ENCODE assay signal across 19 cellular contexts in genomic region chr10:47225186-47225927, GRCh38.
DNase-seq lines count a peak whose midpoint lies in the region; ATAC-seq and TF ChIP-seq lines count a peak whose summit lies in the region.
"Had no signal": no experiment of that assay in that cellular context is flagged by ENCODE, and none has a peak within 500 bp of the region (broad histone marks: within the 10 kb centered on the region; RNA-seq: fewer than 3 reads in every experiment).

No MANE protein-coding gene starts in this region.

- no peak for TF ChIP-seq POLR2A in IMR-90 (IDR thresholded peaks at IDR 0.05; ENCODE audit: low read depth, low read length)
- TF ChIP-seq POLR2A in vagina (IDR thresholded peaks at IDR 0.05) = no peak

- H3K9me3 Mint-ChIP-seq in activated CD8-positive, alpha-beta T cell treated with anti-CD3 and anti-CD28 coated beads, Interleukin-2, amount 10 ng/mL, durations not matched to agents 7 days and 5 days (ENCODE audit: insufficient read depth) = no peaks in the 10 kb centered on the region
- H3K9me3 Mint-ChIP-seq: CD4-positive, alpha-beta T cell had no signal

- H3K4me2 ChIP-seq in IMR-90 (ENCODE audit: low read depth, low read length) = no peak overlapping the region

- H3K27ac Mint-ChIP-seq in activated CD8-positive, alpha-beta T cell treated with anti-CD3 and anti-CD28 coated beads, Interleukin-2, amount 10 ng/mL, durations not matched to agents 7 days and 5 days = peak overlapping the region; percentile 3
- H3K27ac Mint-ChIP-seq: CD4-positive, alpha-beta T cell; HFFc6 had no signal

- WGBS in IMR-90 (ENCODE audit: extremely low coverage in 2 of 2, insufficient read length in 1 of 2), 2 experiments = no CpG with 5 or more reads among the region's 8 CpGs

- H3K9ac ChIP-seq in IMR-90 (ENCODE audit: low read depth, low read length) = no peak overlapping the region

- TF ChIP-seq CTCF in right atrium auricular region (IDR thresholded peaks at IDR 0.05) = no peak
- TF ChIP-seq CTCF in IMR-90 (conservative IDR thresholded peaks at IDR 0.05; ENCODE audit: low read depth, low read length) = no peak
- no peak for TF ChIP-seq CTCF in vagina (IDR thresholded peaks at IDR 0.05)

- H2BK20ac ChIP-seq in IMR-90 (ENCODE audit: low read depth, low read length) = no peak overlapping the region

- no peak overlapping the region for H2BK5ac ChIP-seq in IMR-90 (ENCODE audit: low read depth, low read length, poor library complexity, severe bottlenecking)

- H3K36me3 Mint-ChIP-seq in activated CD8-positive, alpha-beta T cell treated with anti-CD3 and anti-CD28 coated beads, Interleukin-2, amount 10 ng/mL, durations not matched to agents 7 days and 5 days (ENCODE audit: low read depth) = no peaks in the 10 kb centered on the region

- H3K79me1 ChIP-seq in IMR-90 (ENCODE audit: low read depth in 1 of 2, low read length in 2 of 2) = no peaks in the 10 kb centered on the region

- peak overlapping the region; percentile 37 for H2AFZ ChIP-seq in IMR-90 (replicated peaks; ENCODE audit: low read length, poor library complexity)

- no peak for TF ChIP-seq RAD21 in IMR-90 (IDR thresholded peaks at IDR 0.05; ENCODE audit: low read length)

- no peaks in the 10 kb centered on the region for H4K20me1 ChIP-seq in IMR-90 (ENCODE audit: insufficient read depth, low read length)

- H2BK120ac ChIP-seq in IMR-90 (ENCODE audit: low read depth, low read length) = no peak overlapping the region

- peaks cover 3% of the 10 kb centered on the region for H3K4me1 Mint-ChIP-seq in activated CD8-positive, alpha-beta T cell treated with anti-CD3 and anti-CD28 coated beads, Interleukin-2, amount 10 ng/mL, durations not matched to agents 7 days and 5 days (ENCODE audit: low read depth)

- H3K4ac ChIP-seq in IMR-90 (ENCODE audit: low read depth, low read length) = no peak overlapping the region

- H4K8ac ChIP-seq in IMR-90 (ENCODE audit: low read depth in 2 of 2, low read length in 2 of 2) = no peak overlapping the region

- H2AK9ac ChIP-seq in IMR-90 (replicated peaks; ENCODE audit: low read depth, low read length, poor library complexity) = no peak overlapping the region

- CTCF ChIA-PET in IMR-90 (lab: Yijun Ruan, JAX) = interaction anchor here (1.3 kb wide), 1 partner anchor 178 kb away, joined by 4 read pairs; no protein-coding TSS in a partner anchor
- CTCF ChIA-PET in activated CD8-positive, alpha-beta T cell treated with anti-CD3 and anti-CD28 coated beads, Interleukin-2, amount 10 ng/mL, durations not matched to agents 7 days and 5 days (lab: Charles Lee) = interaction anchor here (0.7 to 2.6 kb wide), 4 partner anchors 84 to 200 kb away, joined by 3 to 13 read pairs (median 4); no protein-coding TSS in a partner anchor

- no peaks in the 10 kb centered on the region for H3K4me1 ChIP-seq in right atrium auricular region
- no peaks in the 10 kb centered on the region for H3K4me1 ChIP-seq in IMR-90 (ENCODE audit: control insufficient read depth, insufficient read depth, low read length)
- no peaks in the 10 kb centered on the region for H3K4me1 ChIP-seq in vagina
- H3K4me1 ChIP-seq: SJCRH30 had no signal

- H3K56ac ChIP-seq in IMR-90 (ENCODE audit: extremely low read depth, insufficient read depth, low read length) = no peak overlapping the region

- H4K5ac ChIP-seq in IMR-90 (ENCODE audit: low read depth, low read length) = no peak overlapping the region

- H3K14ac ChIP-seq in IMR-90 (replicated peaks; ENCODE audit: low read depth, low read length) = no peak overlapping the region

- H3K9me1 ChIP-seq in IMR-90 (ENCODE audit: insufficient read depth, low read length) = no peaks in the 10 kb centered on the region

- ATAC-seq in left ventricle myocardium superior (no peak), IMR-90 (ENCODE audit: low read depth) (no peak)
- ATAC-seq in activated CD8-positive, alpha-beta T cell treated with anti-CD3 and anti-CD28 coated beads, Interleukin-2, amount 10 ng/mL, durations not matched to agents 7 days and 5 days = no peak
- ATAC-seq: PC-3 had no signal

- H3K27ac ChIP-seq in right atrium auricular region (no peak overlapping the region), IMR-90 (ENCODE audit: insufficient read depth, low read length) (no peak overlapping the region), vagina (no peak overlapping the region)
- H3K27ac ChIP-seq: SJCRH30 had no signal

- no TSS peak for BruUV-seq in IMR-90 (replicated peaks; lab: Mats Ljungman, UMichigan)

- H3K23ac ChIP-seq in IMR-90 (ENCODE audit: low read depth, low read length) = no peak overlapping the region

- POLR2A ChIA-PET in IMR-90 (lab: Charles Lee; ENCODE audit: unreplicated experiment) = no interaction called here
- POLR2A ChIA-PET in activated CD8-positive, alpha-beta T cell treated with anti-CD3 and anti-CD28 coated beads, Interleukin-2, amount 10 ng/mL, durations not matched to agents 7 days and 5 days (lab: Charles Lee) = no interaction called here

- H3K27me3 ChIP-seq in right atrium auricular region (no peaks in the 10 kb centered on the region), IMR-90 (ENCODE audit: control insufficient read depth, insufficient read depth, low read length) (peaks cover 19% of the 10 kb centered on the region), vagina (no peaks in the 10 kb centered on the region)
- H3K27me3 ChIP-seq: SJCRH30 had no signal

- H2AK5ac ChIP-seq in IMR-90 (ENCODE audit: low read depth, low read length) = no peak overlapping the region

- H3K9me3 ChIP-seq in right atrium auricular region (peaks cover 0 to 7% of the 10 kb centered on the region in 2 donors), IMR-90 (ENCODE audit: control insufficient read depth, insufficient read depth, low read length) (peaks cover 8% of the 10 kb centered on the region), vagina (no peaks in the 10 kb centered on the region)
- H3K9me3 ChIP-seq: SJCRH30 had no signal

- H4K91ac ChIP-seq in IMR-90 (ENCODE audit: insufficient read depth, low read depth, low read length) = no peak overlapping the region

- intact Hi-C loops in left ventricle myocardium superior (cut with micrococcal nuclease) = no loop called here
- intact Hi-C loops in IMR-90 (cut with micrococcal nuclease) = no loop called here
- intact Hi-C loops in vagina (cut with DNase I) = no loop called here

- dilution Hi-C loops in IMR-90 (cut with HindIII; ENCODE audit: low sequenced_read_pairs, unreplicated experiment) = no loop called here

- H3K36me3 ChIP-seq in right atrium auricular region (no peaks in the 10 kb centered on the region), IMR-90 (ENCODE audit: control insufficient read depth, insufficient read depth, low read length) (no peaks in the 10 kb centered on the region), vagina (no peaks in the 10 kb centered on the region)
- H3K36me3 ChIP-seq: SJCRH30 had no signal

- H3K27me3 Mint-ChIP-seq in activated CD8-positive, alpha-beta T cell treated with anti-CD3 and anti-CD28 coated beads, Interleukin-2, amount 10 ng/mL, durations not matched to agents 7 days and 5 days (ENCODE audit: low read depth) = no peaks in the 10 kb centered on the region
- H3K27me3 Mint-ChIP-seq: CD4-positive, alpha-beta T cell had no signal

- H3K4me3 ChIP-seq in right atrium auricular region (no peak overlapping the region), IMR-90 (ENCODE audit: insufficient read depth, low read depth, low read length) (no peak overlapping the region), vagina (no peak overlapping the region)
- H3K4me3 ChIP-seq: SJCRH30 had no signal

- H3K4me3 Mint-ChIP-seq in activated CD8-positive, alpha-beta T cell treated with anti-CD3 and anti-CD28 coated beads, Interleukin-2, amount 10 ng/mL, durations not matched to agents 7 days and 5 days = no peak overlapping the region
- H3K4me3 Mint-ChIP-seq: CD4-positive, alpha-beta T cell; HFFc6 had no signal

- in situ Hi-C loops in IMR-90 (cut with MboI; ENCODE audit: low sequenced_read_pairs) = no loop called here

- H3K18ac ChIP-seq in IMR-90 (ENCODE audit: low read depth, low read length) = no peak overlapping the region

- peak; percentile 52 for DNase-seq in right atrium auricular region (ENCODE audit: low spot score)
- no peak for DNase-seq in left ventricle myocardium superior
- no peak for DNase-seq in IMR-90
- no peak for DNase-seq in activated CD8-positive, alpha-beta T cell treated with anti-CD3 and anti-CD28 coated beads, Interleukin-2, amount 10 ng/mL, durations not matched to agents 7 days and 5 days
- peak; percentile 77 to 79 for DNase-seq in vagina (ENCODE audit: extremely low spot score in 2 of 2)
- no peak for DNase-seq in NCI-H1105 treated with DMSO at 0.1 percent for 48 hours (lab: John Stamatoyannopoulos, UW)
- no peak for DNase-seq in NCI-H1417 (lab: John Stamatoyannopoulos, UW)
- DNase-seq: CD4-positive, alpha-beta T cell; GF-D8; GOT3; HFFc6; MV-4-11; NCI-H1436 treated with DMSO at 0.1 percent for 48 hours; NCI-H2029 treated with DMSO at 0.1 percent for 48 hours; NCI-H2171 treated with DMSO at 0.1 percent for 48 hours; NCI-H446 treated with DMSO at 0.1 percent for 48 hours; NK-92 treated with Interleukin-12 subunit alpha and Interleukin-12 subunit beta, amount 100 ng/mL, for 24 hours; PC-3; SJCRH30 had no signal

- no peak overlapping the region for H2BK15ac ChIP-seq in IMR-90 (ENCODE audit: low read depth, low read length)

TF ChIP-seq in IMR-90, 13 proteins besides CTCF, POLR2A, EP300 and RAD21 (continues in another document):
- TF ChIP-seq, protein P1, sequence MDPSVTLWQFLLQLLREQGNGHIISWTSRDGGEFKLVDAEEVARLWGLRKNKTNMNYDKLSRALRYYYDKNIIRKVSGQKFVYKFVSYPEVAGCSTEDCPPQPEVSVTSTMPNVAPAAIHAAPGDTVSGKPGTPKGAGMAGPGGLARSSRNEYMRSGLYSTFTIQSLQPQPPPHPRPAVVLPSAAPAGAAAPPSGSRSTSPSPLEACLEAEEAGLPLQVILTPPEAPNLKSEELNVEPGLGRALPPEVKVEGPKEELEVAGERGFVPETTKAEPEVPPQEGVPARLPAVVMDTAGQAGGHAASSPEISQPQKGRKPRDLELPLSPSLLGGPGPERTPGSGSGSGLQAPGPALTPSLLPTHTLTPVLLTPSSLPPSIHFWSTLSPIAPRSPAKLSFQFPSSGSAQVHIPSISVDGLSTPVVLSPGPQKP (IDR thresholded peaks at IDR 0.05; ENCODE audit: borderline replicate concordance, low read depth, low read length) = no peak
- no peak for TF ChIP-seq FOS (IDR thresholded peaks at IDR 0.05; ENCODE audit: low read depth, low read length)
- no peak for TF ChIP-seq MAZ (IDR thresholded peaks at IDR 0.05; ENCODE audit: borderline replicate concordance, low read depth, low read length)
- TF ChIP-seq MXI1 (IDR thresholded peaks at IDR 0.05; ENCODE audit: borderline replicate concordance, low read depth, low read length) = no peak
- no peak for TF ChIP-seq RCOR1 (IDR thresholded peaks at IDR 0.05; ENCODE audit: insufficient replicate concordance, low read length)
- no peak for TF ChIP-seq SMC3 (IDR thresholded peaks at IDR 0.05; ENCODE audit: low read depth, low read length)
- TF ChIP-seq BHLHE40 (IDR thresholded peaks at IDR 0.05; ENCODE audit: low read depth, low read length) = no peak
- TF ChIP-seq NFE2L2 (IDR thresholded peaks at IDR 0.05; ENCODE audit: low read depth, low read length) = no peak
- no peak for TF ChIP-seq RFX5 (IDR thresholded peaks at IDR 0.05; ENCODE audit: low read depth, low read length)
- TF ChIP-seq CHD1 (IDR thresholded peaks at IDR 0.05; ENCODE audit: low read depth, low read length) = no peak
- TF ChIP-seq CEBPB (IDR thresholded peaks at IDR 0.05; ENCODE audit: low read depth, low read length) = no peak

Comparison
In these comparisons a context has a peak if more than half of its experiments do, and no peak if none do; other contexts are left out.
1. DNase-seq: peak in right atrium auricular region (single experiment) and vagina (2 of 2); none in left ventricle myocardium superior (single experiment), IMR-90 (single experiment), activated CD8-positive, alpha-beta T cell treated with anti-CD3 and anti-CD28 coated beads, Interleukin-2, amount 10 ng/mL, durations not matched to agents 7 days and 5 days (single experiment), NCI-H1105 treated with DMSO at 0.1 percent for 48 hours (single experiment) and NCI-H1417 (0 of 3).